In the genomic region with DNA sequence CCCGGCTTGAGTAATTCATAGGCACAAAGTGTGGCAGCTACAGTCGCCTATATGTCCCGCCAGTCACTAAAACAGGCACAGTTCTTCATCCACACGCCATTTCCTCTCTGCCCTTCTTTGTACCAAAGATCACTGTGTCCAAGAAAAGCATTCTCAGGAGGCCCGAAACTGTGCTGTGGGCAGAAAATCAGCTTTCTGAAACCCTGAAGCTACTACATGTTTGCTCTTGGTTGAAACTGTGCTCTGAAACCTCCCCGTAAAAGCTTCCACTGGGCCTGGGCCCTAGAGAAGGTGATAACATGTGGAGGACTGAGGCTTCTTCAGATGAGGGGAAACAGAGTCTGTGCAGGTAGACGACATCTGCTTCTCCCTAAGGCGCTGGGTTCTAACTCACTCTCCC, we compare ENCODE assay signal across 11 cellular contexts.
DNase-seq lines count a peak whose midpoint lies in the region; ATAC-seq, FAIRE-seq and TF ChIP-seq lines count a peak whose summit lies in the region.
"Had no signal": no experiment of that assay in that cellular context is flagged by ENCODE, and none has a peak within 500 bp of the region (broad histone marks: within the 10 kb centered on the region; RNA-seq: fewer than 3 reads in every experiment).

No MANE protein-coding gene starts in this region.

- H3K9ac ChIP-seq in KMS-11: peak overlapping the region; percentile 38; the same call in 1 of the 2 replicates

- peak; percentile 87 for FAIRE-seq in GM12891 (lab: Jason Lieb, UNC)

- H3K4me2 ChIP-seq in KMS-11: peak overlapping the region; percentile 86

- H3K27ac ChIP-seq in KMS-11 (peak overlapping the region; percentile 80), substantia nigra (ENCODE audit: low read depth, low read length, poor library complexity, severe bottlenecking) (no peak overlapping the region), lower lobe of right lung (no peak overlapping the region)
- H3K27ac ChIP-seq: spleen had no signal

- TF ChIP-seq POLR2A in GM12891 (IDR thresholded peaks at IDR 0.05; ENCODE audit: low read depth, low read length): no peak

- TF ChIP-seq CTCF in KMS-11 (conservative IDR thresholded peaks at IDR 0.05; ENCODE audit: low read depth, low read length) (no peak), lower lobe of right lung (IDR thresholded peaks at IDR 0.05) (no peak)

- no peaks in the 10 kb centered on the region for H4K20me1 ChIP-seq in KMS-11 (ENCODE audit: insufficient read depth)

- H2AFZ ChIP-seq in KMS-11 (ENCODE audit: low read depth): peak overlapping the region; percentile 43; the same call in 1 of the 2 replicates

- DNase-seq in GM12891 (ENCODE audit: insufficient read length, low spot score) (peak; percentile 49), substantia nigra (lab: John Stamatoyannopoulos, UW) (no peak), pons (ENCODE audit: low spot score) (no peak), NCI-H2107 (lab: John Stamatoyannopoulos, UW) (no peak), lower lobe of right lung (no peak)
- DNase-seq: activated naive CD4-positive, alpha-beta T cell; cortex of kidney; spleen had no signal

- peaks cover 53% of the 10 kb centered on the region for H3K4me1 ChIP-seq in KMS-11 (ENCODE audit: low read depth, poor library complexity, severe bottlenecking)
- H3K4me1 ChIP-seq in lower lobe of right lung: no peaks in the 10 kb centered on the region

- H3K36me3 ChIP-seq in KMS-11 (ENCODE audit: insufficient read depth) (no peaks in the 10 kb centered on the region), lower lobe of right lung (no peaks in the 10 kb centered on the region)
- H3K36me3 ChIP-seq: spleen had no signal

- H3K27me3 ChIP-seq in KMS-11 (ENCODE audit: insufficient read depth, low read depth) (no peaks in the 10 kb centered on the region), lower lobe of right lung (ENCODE audit: low read depth) (no peaks in the 10 kb centered on the region)
- H3K27me3 ChIP-seq: spleen had no signal

- no peaks in the 10 kb centered on the region for H3K79me2 ChIP-seq in KMS-11 (ENCODE audit: insufficient read depth, low read depth)

- H3K9me3 ChIP-seq in lower lobe of right lung: no peaks in the 10 kb centered on the region

- intact Hi-C loops in lower lobe of right lung (cut with DNase I): no loop called here

- ATAC-seq in GM19438 (IDR thresholded peaks at IDR 0.05; ENCODE audit: low read depth, unreplicated experiment): peak; percentile 91
- peak; percentile 88 for ATAC-seq in HG02884 (IDR thresholded peaks at IDR 0.05; ENCODE audit: unreplicated experiment)
- ATAC-seq in lower lobe of right lung: no peak

- H3K4me3 ChIP-seq in KMS-11 (IDR thresholded peaks at IDR 0.05; ENCODE audit: insufficient read depth, low read depth, low read length): no peak overlapping the region
- H3K4me3 ChIP-seq in lower lobe of right lung: no peak overlapping the region
- H3K4me3 ChIP-seq: spleen had no signal

TF ChIP-seq in GM12891, 5 proteins besides CTCF, POLR2A, EP300 and RAD21:
- TF ChIP-seq SPI1 (IDR thresholded peaks at IDR 0.05; ENCODE audit: low read depth, low read length): peak; percentile 41
- TF ChIP-seq POU2F2 (IDR thresholded peaks at IDR 0.05; ENCODE audit: low read depth, low read length): no peak

Comparison
In these comparisons a context has a peak if more than half of its experiments do, and no peak if none do; other contexts are left out.
1. ATAC-seq: peak in GM19438 (single experiment) and HG02884 (single experiment); none in lower lobe of right lung (0 of 2).